Comparison of ENCODE assay signal across 1 cellular context in genomic region chr4:165763640-165764039, GRCh38.
TF ChIP-seq lines count a peak whose summit lies in the region.

No MANE protein-coding gene starts in this region.

TF ChIP-seq in GM23338, 12 proteins besides CTCF, POLR2A, EP300 and RAD21 (continued from another document):
- TF ChIP-seq, protein P1, sequence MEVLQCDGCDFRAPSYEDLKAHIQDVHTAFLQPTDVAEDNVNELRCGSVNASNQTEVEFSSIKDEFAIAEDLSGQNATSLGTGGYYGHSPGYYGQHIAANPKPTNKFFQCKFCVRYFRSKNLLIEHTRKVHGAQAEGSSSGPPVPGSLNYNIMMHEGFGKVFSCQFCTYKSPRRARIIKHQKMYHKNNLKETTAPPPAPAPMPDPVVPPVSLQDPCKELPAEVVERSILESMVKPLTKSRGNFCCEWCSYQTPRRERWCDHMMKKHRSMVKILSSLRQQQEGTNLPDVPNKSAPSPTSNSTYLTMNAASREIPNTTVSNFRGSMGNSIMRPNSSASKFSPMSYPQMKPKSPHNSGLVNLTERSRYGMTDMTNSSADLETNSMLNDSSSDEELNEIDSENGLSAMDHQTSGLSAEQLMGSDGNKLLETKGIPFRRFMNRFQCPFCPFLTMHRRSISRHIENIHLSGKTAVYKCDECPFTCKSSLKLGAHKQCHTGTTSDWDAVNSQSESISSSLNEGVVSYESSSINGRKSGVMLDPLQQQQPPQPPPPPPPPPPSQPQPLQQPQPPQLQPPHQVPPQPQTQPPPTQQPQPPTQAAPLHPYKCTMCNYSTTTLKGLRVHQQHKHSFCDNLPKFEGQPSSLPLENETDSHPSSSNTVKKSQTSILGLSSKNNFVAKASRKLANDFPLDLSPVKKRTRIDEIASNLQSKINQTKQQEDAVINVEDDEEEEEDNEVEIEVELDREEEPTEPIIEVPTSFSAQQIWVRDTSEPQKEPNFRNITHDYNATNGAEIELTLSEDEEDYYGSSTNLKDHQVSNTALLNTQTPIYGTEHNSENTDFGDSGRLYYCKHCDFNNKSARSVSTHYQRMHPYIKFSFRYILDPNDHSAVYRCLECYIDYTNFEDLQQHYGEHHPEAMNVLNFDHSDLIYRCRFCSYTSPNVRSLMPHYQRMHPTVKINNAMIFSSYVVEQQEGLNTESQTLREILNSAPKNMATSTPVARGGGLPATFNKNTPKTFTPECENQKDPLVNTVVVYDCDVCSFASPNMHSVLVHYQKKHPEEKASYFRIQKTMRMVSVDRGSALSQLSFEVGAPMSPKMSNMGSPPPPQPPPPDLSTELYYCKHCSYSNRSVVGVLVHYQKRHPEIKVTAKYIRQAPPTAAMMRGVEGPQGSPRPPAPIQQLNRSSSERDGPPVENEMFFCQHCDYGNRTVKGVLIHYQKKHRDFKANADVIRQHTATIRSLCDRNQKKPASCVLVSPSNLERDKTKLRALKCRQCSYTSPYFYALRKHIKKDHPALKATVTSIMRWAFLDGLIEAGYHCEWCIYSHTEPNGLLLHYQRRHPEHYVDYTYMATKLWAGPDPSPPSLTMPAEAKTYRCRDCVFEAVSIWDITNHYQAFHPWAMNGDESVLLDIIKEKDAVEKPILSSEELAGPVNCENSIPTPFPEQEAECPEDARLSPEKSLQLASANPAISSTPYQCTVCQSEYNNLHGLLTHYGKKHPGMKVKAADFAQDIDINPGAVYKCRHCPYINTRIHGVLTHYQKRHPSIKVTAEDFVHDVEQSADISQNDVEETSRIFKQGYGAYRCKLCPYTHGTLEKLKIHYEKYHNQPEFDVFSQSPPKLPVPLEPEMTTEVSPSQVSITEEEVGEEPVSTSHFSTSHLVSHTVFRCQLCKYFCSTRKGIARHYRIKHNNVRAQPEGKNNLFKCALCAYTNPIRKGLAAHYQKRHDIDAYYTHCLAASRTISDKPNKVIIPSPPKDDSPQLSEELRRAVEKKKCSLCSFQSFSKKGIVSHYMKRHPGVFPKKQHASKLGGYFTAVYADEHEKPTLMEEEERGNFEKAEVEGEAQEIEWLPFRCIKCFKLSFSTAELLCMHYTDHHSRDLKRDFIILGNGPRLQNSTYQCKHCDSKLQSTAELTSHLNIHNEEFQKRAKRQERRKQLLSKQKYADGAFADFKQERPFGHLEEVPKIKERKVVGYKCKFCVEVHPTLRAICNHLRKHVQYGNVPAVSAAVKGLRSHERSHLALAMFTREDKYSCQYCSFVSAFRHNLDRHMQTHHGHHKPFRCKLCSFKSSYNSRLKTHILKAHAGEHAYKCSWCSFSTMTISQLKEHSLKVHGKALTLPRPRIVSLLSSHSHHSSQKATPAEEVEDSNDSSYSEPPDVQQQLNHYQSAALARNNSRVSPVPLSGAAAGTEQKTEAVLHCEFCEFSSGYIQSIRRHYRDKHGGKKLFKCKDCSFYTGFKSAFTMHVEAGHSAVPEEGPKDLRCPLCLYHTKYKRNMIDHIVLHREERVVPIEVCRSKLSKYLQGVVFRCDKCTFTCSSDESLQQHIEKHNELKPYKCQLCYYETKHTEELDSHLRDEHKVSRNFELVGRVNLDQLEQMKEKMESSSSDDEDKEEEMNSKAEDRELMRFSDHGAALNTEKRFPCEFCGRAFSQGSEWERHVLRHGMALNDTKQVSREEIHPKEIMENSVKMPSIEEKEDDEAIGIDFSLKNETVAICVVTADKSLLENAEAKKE (CRISPR knock-in tag; IDR thresholded peaks at IDR 0.05): no peak
TF ChIP-seq in GM23338: peak in this region for 0.
